ENCODE assay signal across 8 cellular contexts in the genomic region with DNA sequence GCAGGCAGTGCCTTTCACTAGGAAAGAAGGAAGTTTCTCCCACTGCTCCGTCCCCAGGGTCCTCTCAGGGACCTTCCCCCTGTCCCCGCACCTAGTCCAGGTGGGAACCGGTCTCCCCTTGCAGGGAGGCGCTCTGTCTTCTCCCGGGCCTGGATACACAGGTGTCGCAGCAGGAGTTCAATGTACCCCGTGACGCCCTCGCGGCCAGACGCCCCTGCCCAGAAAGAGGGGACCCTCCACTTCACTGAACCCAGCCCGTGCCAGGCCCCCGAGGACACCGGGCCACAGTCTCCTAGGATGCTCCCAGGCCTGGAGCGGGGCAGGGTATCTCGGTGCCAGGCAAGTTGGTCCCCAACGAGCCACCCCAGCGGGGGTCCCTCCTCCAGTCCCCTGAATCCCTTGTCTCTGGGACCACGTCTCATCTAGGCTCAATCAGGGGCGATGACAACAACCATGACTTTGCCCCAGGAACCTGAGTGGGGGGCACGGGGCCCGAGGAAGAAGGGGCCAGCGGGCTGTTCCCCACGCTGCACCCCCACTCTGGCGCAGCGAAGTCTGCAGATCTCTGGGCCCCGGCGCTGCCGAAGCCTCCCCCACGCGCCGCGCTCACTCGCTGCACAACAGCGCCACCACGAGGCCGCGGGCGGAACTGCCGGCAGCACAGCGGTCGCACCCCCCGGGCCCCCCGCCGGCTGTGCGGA.
DNase-seq lines count a peak whose midpoint lies in the region; ATAC-seq and TF ChIP-seq lines count a peak whose summit lies in the region.

No MANE protein-coding gene starts in this region.

- DNase-seq in NCI-H2227 (lab: John Stamatoyannopoulos, UW; ENCODE audit: unreplicated experiment) (peak; percentile 85), epithelial cell of esophagus (ENCODE audit: low read depth) (peak; percentile 5), kidney glomerular epithelial cell (lab: John Stamatoyannopoulos, UW) (no peak)
- peak; percentile 80 for DNase-seq in activated CD8-positive, alpha-beta memory T cell treated with anti-CD3 and anti-CD28 coated beads, Interleukin-2, amount 50 U/mL, for 4 hours
- DNase-seq in naive thymus-derived CD8-positive, alpha-beta T cell: peak; percentile 67 to 87 (median 83)
- peak; percentile 29 for DNase-seq in stimulated activated naive B cell treated with anti-CD40 and anti-IgM and Interleukin-4, amounts not matched to agents 10 μg/mL and 1 μg/mL and 100 μg/mL, for 72 hours

- H3K27ac Mint-ChIP-seq in naive thymus-derived CD8-positive, alpha-beta T cell: peak overlapping the region in 4 of 10 donors; percentile 57 to 84 (median 74)
- H3K27ac Mint-ChIP-seq in stimulated activated naive B cell treated with anti-CD40 and anti-IgM and Interleukin-4, amounts not matched to agents 10 μg/mL and 1 μg/mL and 100 μg/mL, for 72 hours: no peak overlapping the region

- peaks cover 6 to 27% (median 16%) of the 10 kb centered on the region in 5 donors for H3K27me3 Mint-ChIP-seq in naive thymus-derived CD8-positive, alpha-beta T cell
- peaks cover 42% of the 10 kb centered on the region in 2 donors for H3K27me3 Mint-ChIP-seq in stimulated activated naive B cell treated with anti-CD40 and anti-IgM and Interleukin-4, amounts not matched to agents 10 μg/mL and 1 μg/mL and 100 μg/mL, for 72 hours

- H3K36me3 Mint-ChIP-seq in naive thymus-derived CD8-positive, alpha-beta T cell: no peaks in the 10 kb centered on the region
- no peaks in the 10 kb centered on the region for H3K36me3 Mint-ChIP-seq in stimulated activated naive B cell treated with anti-CD40 and anti-IgM and Interleukin-4, amounts not matched to agents 10 μg/mL and 1 μg/mL and 100 μg/mL, for 72 hours

- no peaks in the 10 kb centered on the region for H3K9me3 Mint-ChIP-seq in naive thymus-derived CD8-positive, alpha-beta T cell
- H3K9me3 Mint-ChIP-seq in stimulated activated naive B cell treated with anti-CD40 and anti-IgM and Interleukin-4, amounts not matched to agents 10 μg/mL and 1 μg/mL and 100 μg/mL, for 72 hours: no peaks in the 10 kb centered on the region

- POLR2A ChIA-PET in naive thymus-derived CD8-positive, alpha-beta T cell (lab: Charles Lee): interaction anchor here (1.1 to 1.3 kb wide), 4 partner anchors 181 to 752 kb away, joined by 3 to 4 read pairs (median 4); a partner anchor contains a TSS

- H3K4me3 ChIP-seq in GM12875 (ENCODE audit: low read depth, low read length): no peak overlapping the region
- H3K4me3 ChIP-seq in epithelial cell of esophagus (ENCODE audit: low read length): no peak overlapping the region

- peak; percentile 97 for TF ChIP-seq CTCF in GM12875 (IDR thresholded peaks at IDR 0.05; ENCODE audit: borderline replicate concordance, insufficient read depth, low read depth, low read length)
- peak; percentile 40 for TF ChIP-seq CTCF in epithelial cell of esophagus (IDR thresholded peaks at IDR 0.05; ENCODE audit: insufficient read depth, low read depth, low read length, missing control alignments)

- peaks cover 0 to 4% (median 3%) of the 10 kb centered on the region in 4 donors for H3K4me1 Mint-ChIP-seq in naive thymus-derived CD8-positive, alpha-beta T cell
- H3K4me1 Mint-ChIP-seq in stimulated activated naive B cell treated with anti-CD40 and anti-IgM and Interleukin-4, amounts not matched to agents 10 μg/mL and 1 μg/mL and 100 μg/mL, for 72 hours: peaks cover 0 to 2% of the 10 kb centered on the region in 2 donors

- peak overlapping the region in 1 of 10 donors; percentile 61 for H3K4me3 Mint-ChIP-seq in naive thymus-derived CD8-positive, alpha-beta T cell
- peak overlapping the region in 1 of 2 donors; percentile 45 for H3K4me3 Mint-ChIP-seq in stimulated activated naive B cell treated with anti-CD40 and anti-IgM and Interleukin-4, amounts not matched to agents 10 μg/mL and 1 μg/mL and 100 μg/mL, for 72 hours

- peak; percentile 78 to 86 for ATAC-seq in naive thymus-derived CD8-positive, alpha-beta T cell
- peak; percentile 81 to 86 for ATAC-seq in stimulated activated naive B cell treated with anti-CD40 and anti-IgM and Interleukin-4, amounts not matched to agents 10 μg/mL and 1 μg/mL and 100 μg/mL, for 72 hours (replicated peaks)
- no peak for ATAC-seq in GM19324 (IDR thresholded peaks at IDR 0.05; ENCODE audit: low FRiP score, unreplicated experiment)
